Comparison of ENCODE assay signal across 13 cellular contexts in the genomic region with DNA sequence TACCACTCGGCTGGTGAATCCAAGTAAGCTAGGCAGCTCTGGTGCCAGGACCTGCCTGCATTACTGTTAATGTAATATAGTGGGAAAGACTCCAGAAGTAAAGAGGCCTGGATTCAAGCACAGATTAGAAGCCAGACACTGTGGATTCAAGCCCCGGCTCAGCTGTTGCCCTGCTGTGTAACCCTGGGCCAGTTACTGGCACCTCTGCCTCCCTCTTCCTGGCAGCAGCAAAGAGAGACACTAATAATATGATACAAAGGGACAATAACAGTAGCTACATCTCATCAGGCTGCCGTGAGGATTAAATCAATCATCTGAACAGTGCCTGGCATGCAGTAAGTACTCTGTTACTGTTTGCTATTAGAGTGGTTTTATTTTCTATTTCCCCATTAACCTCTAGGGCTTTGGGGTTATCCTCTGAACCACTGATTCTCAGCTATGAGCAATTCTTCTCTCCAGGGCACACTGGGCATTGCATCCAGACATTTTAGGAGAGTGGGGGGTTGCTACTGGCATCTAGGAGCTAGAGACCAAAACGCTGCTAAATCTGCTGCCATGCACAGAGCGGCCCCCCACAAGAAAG.
A peak's percentile ranks its signal among the peaks of the same experiment; 100 is the strongest.
DNase-seq lines count a peak whose midpoint lies in the region; ATAC-seq and TF ChIP-seq lines count a peak whose summit lies in the region.
"Had no signal": no experiment of that assay in that cellular context is flagged by ENCODE, and none has a peak within 500 bp of the region (broad histone marks: within the 10 kb centered on the region; RNA-seq: fewer than 3 reads in every experiment).

No MANE protein-coding gene starts in this region.

- peaks cover 89% of the 10 kb centered on the region for H3K4me1 ChIP-seq in DOHH2 (ENCODE audit: control insufficient read depth, low read length)
- H3K4me1 ChIP-seq: Caco-2 had no signal

- TF ChIP-seq CTCF in DOHH2 (IDR thresholded peaks at IDR 0.05; ENCODE audit: low read depth, low read length, poor library complexity, severe bottlenecking) (no peak), chondrocyte (IDR thresholded peaks at IDR 0.05) (no peak)

- POLR2A ChIA-PET in activated CD4-positive, alpha-beta memory T cell treated with anti-CD3 and anti-CD28 coated beads, Interleukin-2, amount 10 ng/mL, durations not matched to agents 7 days and 5 days (lab: Charles Lee) = interaction anchor here (1.5 kb wide), 1 partner anchor 10 kb away, joined by 5 read pairs; no protein-coding TSS in a partner anchor

- peaks cover 69% of the 10 kb centered on the region for H3K36me3 ChIP-seq in DOHH2 (ENCODE audit: control insufficient read depth, low read length)

- CTCF ChIA-PET in activated CD4-positive, alpha-beta memory T cell treated with anti-CD3 and anti-CD28 coated beads, Interleukin-2, amount 10 ng/mL, durations not matched to agents 7 days and 5 days (lab: Charles Lee) = interaction anchor here (3.5 to 4.4 kb wide), 2 partner anchors 10 to 120 kb away, joined by 21 to 24 read pairs; no protein-coding TSS in a partner anchor

- H3K36me3 Mint-ChIP-seq in chondrocyte (ENCODE audit: low read depth) (peaks cover 33% of the 10 kb centered on the region), naive B cell (peaks cover 5 to 31% of the 10 kb centered on the region in 2 donors)
- peaks cover 61% of the 10 kb centered on the region for H3K36me3 Mint-ChIP-seq in activated CD4-positive, alpha-beta memory T cell treated with anti-CD3 and anti-CD28 coated beads, Interleukin-2, amount 10 ng/mL, durations not matched to agents 7 days and 5 days (ENCODE audit: low read depth)

- H3K4me3 ChIP-seq in DOHH2 (ENCODE audit: low read length) = peak overlapping the region; percentile 75

- H4K20me1 ChIP-seq in DOHH2 (ENCODE audit: control insufficient read depth, insufficient read depth, low read depth, low read length) = no peaks in the 10 kb centered on the region

- H3K9me3 ChIP-seq in DOHH2 (ENCODE audit: control insufficient read depth, insufficient read depth, low read length) = no peaks in the 10 kb centered on the region
- H3K9me3 ChIP-seq: Caco-2 had no signal

- peak overlapping the region; percentile 94 for H3K4me2 ChIP-seq in DOHH2 (ENCODE audit: low read length)

- H3K4me3 Mint-ChIP-seq in chondrocyte (ENCODE audit: unreplicated experiment) = no peak overlapping the region
- peak overlapping the region in 6 of 8 donors; percentile 52 to 85 (median 74) for H3K4me3 Mint-ChIP-seq in naive B cell
- no peak overlapping the region for H3K4me3 Mint-ChIP-seq in activated CD4-positive, alpha-beta memory T cell treated with anti-CD3 and anti-CD28 coated beads, Interleukin-2, amount 10 ng/mL, durations not matched to agents 7 days and 5 days
- H3K4me3 Mint-ChIP-seq: activated CD4-positive, alpha-beta T cell treated with anti-CD3 and anti-CD28 coated beads, Interleukin-2, amount 10 ng/mL, durations not matched to agents 7 days and 5 days; activated naive CD8-positive, alpha-beta T cell treated with anti-CD3 and anti-CD28 coated beads, Interleukin-2, amount 10 ng/mL, durations not matched to agents 7 days and 5 days had no signal

- H3K9me2 ChIP-seq in DOHH2 (replicated peaks; ENCODE audit: control insufficient read depth, low read length) = no peaks in the 10 kb centered on the region

- H3K79me2 ChIP-seq in DOHH2 (ENCODE audit: control insufficient read depth, low read length) = peaks cover 81% of the 10 kb centered on the region

- no peaks in the 10 kb centered on the region for H3K9me3 Mint-ChIP-seq in chondrocyte (ENCODE audit: low read depth)
- no peaks in the 10 kb centered on the region for H3K9me3 Mint-ChIP-seq in naive B cell
- no peaks in the 10 kb centered on the region for H3K9me3 Mint-ChIP-seq in activated CD4-positive, alpha-beta memory T cell treated with anti-CD3 and anti-CD28 coated beads, Interleukin-2, amount 10 ng/mL, durations not matched to agents 7 days and 5 days
- H3K9me3 Mint-ChIP-seq: activated CD4-positive, alpha-beta T cell treated with anti-CD3 and anti-CD28 coated beads, Interleukin-2, amount 10 ng/mL, durations not matched to agents 7 days and 5 days; activated naive CD8-positive, alpha-beta T cell treated with anti-CD3 and anti-CD28 coated beads, Interleukin-2, amount 10 ng/mL, durations not matched to agents 7 days and 5 days had no signal

- H3K27me3 Mint-ChIP-seq in chondrocyte (ENCODE audit: low read depth) (no peaks in the 10 kb centered on the region), naive B cell (no peaks in the 10 kb centered on the region)
- no peaks in the 10 kb centered on the region for H3K27me3 Mint-ChIP-seq in activated CD4-positive, alpha-beta memory T cell treated with anti-CD3 and anti-CD28 coated beads, Interleukin-2, amount 10 ng/mL, durations not matched to agents 7 days and 5 days
- H3K27me3 Mint-ChIP-seq: activated CD4-positive, alpha-beta T cell treated with anti-CD3 and anti-CD28 coated beads, Interleukin-2, amount 10 ng/mL, durations not matched to agents 7 days and 5 days; activated naive CD8-positive, alpha-beta T cell treated with anti-CD3 and anti-CD28 coated beads, Interleukin-2, amount 10 ng/mL, durations not matched to agents 7 days and 5 days had no signal

- H3K27me3 ChIP-seq in DOHH2 (ENCODE audit: control insufficient read depth, low read length) = no peaks in the 10 kb centered on the region

- ATAC-seq in naive B cell (ENCODE audit: low read depth in 2 of 2) = no peak

- peak overlapping the region; percentile 98 for H3K27ac ChIP-seq in DOHH2 (ENCODE audit: low read depth, low read length)

- H3K4me1 Mint-ChIP-seq in chondrocyte (ENCODE audit: low read depth) (peaks cover 26% of the 10 kb centered on the region), naive B cell (peaks cover 67 to 79% (median 74%) of the 10 kb centered on the region in 3 donors)
- peaks cover 12% of the 10 kb centered on the region for H3K4me1 Mint-ChIP-seq in activated CD4-positive, alpha-beta memory T cell treated with anti-CD3 and anti-CD28 coated beads, Interleukin-2, amount 10 ng/mL, durations not matched to agents 7 days and 5 days

- DNase-seq in NAMALWA (ENCODE audit: low spot score) (peak; percentile 57), chondrocyte (ENCODE audit: low spot score) (no peak), naive B cell (no peak), NCI-H526 (lab: John Stamatoyannopoulos, UW) (no peak), AG08396 (ENCODE audit: low spot score) (no peak)
- DNase-seq in NK-92 treated with Interleukin-12 subunit alpha and Interleukin-12 subunit beta, amount 100 ng/mL, for 24 hours (lab: John Stamatoyannopoulos, UW) = no peak
- DNase-seq in activated CD4-positive, alpha-beta memory T cell treated with anti-CD3 and anti-CD28 coated beads, Interleukin-2, amount 10 ng/mL, durations not matched to agents 7 days and 5 days = no peak
- DNase-seq: activated CD4-positive, alpha-beta T cell treated with anti-CD3 and anti-CD28 coated beads, Interleukin-2, amount 10 ng/mL, durations not matched to agents 7 days and 5 days; activated naive CD8-positive, alpha-beta T cell treated with anti-CD3 and anti-CD28 coated beads, Interleukin-2, amount 10 ng/mL, durations not matched to agents 7 days and 5 days; Caco-2; kidney; SHP77 treated with DMSO at 0.1 percent for 48 hours had no signal

- H3F3A ChIP-seq in DOHH2 (ENCODE audit: control insufficient read depth, insufficient read depth) = peaks cover 26% of the 10 kb centered on the region

- peak overlapping the region; percentile 49 for H3K27ac Mint-ChIP-seq in chondrocyte (ENCODE audit: unreplicated experiment)
- H3K27ac Mint-ChIP-seq in naive B cell = peak overlapping the region; percentile 67 to 95 (median 80)
- no peak overlapping the region for H3K27ac Mint-ChIP-seq in activated CD4-positive, alpha-beta memory T cell treated with anti-CD3 and anti-CD28 coated beads, Interleukin-2, amount 10 ng/mL, durations not matched to agents 7 days and 5 days
- H3K27ac Mint-ChIP-seq: activated CD4-positive, alpha-beta T cell treated with anti-CD3 and anti-CD28 coated beads, Interleukin-2, amount 10 ng/mL, durations not matched to agents 7 days and 5 days; activated naive CD8-positive, alpha-beta T cell treated with anti-CD3 and anti-CD28 coated beads, Interleukin-2, amount 10 ng/mL, durations not matched to agents 7 days and 5 days had no signal

Comparison
In these comparisons a context has a peak if more than half of its experiments do, and no peak if none do; other contexts are left out.
1. H3K4me3 Mint-ChIP-seq: peak in naive B cell (6 of 8); none in chondrocyte (single experiment) and activated CD4-positive, alpha-beta memory T cell treated with anti-CD3 and anti-CD28 coated beads, Interleukin-2, amount 10 ng/mL, durations not matched to agents 7 days and 5 days (single experiment).